In the genomic region with DNA sequence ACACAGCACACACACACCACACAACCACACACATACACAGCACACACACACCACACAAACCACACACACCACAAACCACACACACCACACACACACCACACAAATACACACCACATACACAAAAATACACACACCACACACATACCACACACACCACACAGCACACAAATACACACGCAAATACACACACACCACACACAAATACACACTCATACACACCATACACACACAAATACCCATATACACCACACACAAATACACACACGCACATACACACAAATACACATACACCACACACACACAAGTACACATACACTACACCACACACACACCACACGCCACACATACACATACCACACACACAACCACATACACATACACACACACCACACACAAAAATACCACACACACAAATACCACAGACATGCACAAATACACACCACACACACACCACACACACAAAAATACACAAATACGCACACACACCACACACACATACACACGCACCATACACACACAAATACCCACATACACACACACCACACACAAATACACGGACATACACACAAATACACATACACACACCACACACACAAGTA, we compare ENCODE assay signal across 2 cellular contexts.
TF ChIP-seq lines count a peak whose summit lies in the region.

No MANE protein-coding gene starts in this region.

TF ChIP-seq in IMR-90, 13 proteins besides CTCF, POLR2A, EP300 and RAD21:
- no peak for TF ChIP-seq MAFK (IDR thresholded peaks at IDR 0.05; ENCODE audit: low read depth, low read length)
- no peak for TF ChIP-seq CHD1 (IDR thresholded peaks at IDR 0.05; ENCODE audit: low read depth, low read length)
- no peak for TF ChIP-seq NFE2L2 (IDR thresholded peaks at IDR 0.05; ENCODE audit: low read depth, low read length)
- TF ChIP-seq RCOR1 (IDR thresholded peaks at IDR 0.05; ENCODE audit: insufficient replicate concordance, low read length), result no peak
- TF ChIP-seq, protein P1, sequence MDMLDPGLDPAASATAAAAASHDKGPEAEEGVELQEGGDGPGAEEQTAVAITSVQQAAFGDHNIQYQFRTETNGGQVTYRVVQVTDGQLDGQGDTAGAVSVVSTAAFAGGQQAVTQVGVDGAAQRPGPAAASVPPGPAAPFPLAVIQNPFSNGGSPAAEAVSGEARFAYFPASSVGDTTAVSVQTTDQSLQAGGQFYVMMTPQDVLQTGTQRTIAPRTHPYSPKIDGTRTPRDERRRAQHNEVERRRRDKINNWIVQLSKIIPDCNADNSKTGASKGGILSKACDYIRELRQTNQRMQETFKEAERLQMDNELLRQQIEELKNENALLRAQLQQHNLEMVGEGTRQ (IDR thresholded peaks at IDR 0.05; ENCODE audit: low read depth, low read length), result no peak
- TF ChIP-seq CEBPB (IDR thresholded peaks at IDR 0.05; ENCODE audit: low read depth, low read length), result no peak
- no peak for TF ChIP-seq RFX5 (IDR thresholded peaks at IDR 0.05; ENCODE audit: low read depth, low read length)
- no peak for TF ChIP-seq MAZ (IDR thresholded peaks at IDR 0.05; ENCODE audit: borderline replicate concordance, low read depth, low read length)
- no peak for TF ChIP-seq SMC3 (IDR thresholded peaks at IDR 0.05; ENCODE audit: low read depth, low read length)
- no peak for TF ChIP-seq MXI1 (IDR thresholded peaks at IDR 0.05; ENCODE audit: borderline replicate concordance, low read depth, low read length)
- TF ChIP-seq, protein P2, sequence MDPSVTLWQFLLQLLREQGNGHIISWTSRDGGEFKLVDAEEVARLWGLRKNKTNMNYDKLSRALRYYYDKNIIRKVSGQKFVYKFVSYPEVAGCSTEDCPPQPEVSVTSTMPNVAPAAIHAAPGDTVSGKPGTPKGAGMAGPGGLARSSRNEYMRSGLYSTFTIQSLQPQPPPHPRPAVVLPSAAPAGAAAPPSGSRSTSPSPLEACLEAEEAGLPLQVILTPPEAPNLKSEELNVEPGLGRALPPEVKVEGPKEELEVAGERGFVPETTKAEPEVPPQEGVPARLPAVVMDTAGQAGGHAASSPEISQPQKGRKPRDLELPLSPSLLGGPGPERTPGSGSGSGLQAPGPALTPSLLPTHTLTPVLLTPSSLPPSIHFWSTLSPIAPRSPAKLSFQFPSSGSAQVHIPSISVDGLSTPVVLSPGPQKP (IDR thresholded peaks at IDR 0.05; ENCODE audit: borderline replicate concordance, low read depth, low read length), result no peak
- no peak for TF ChIP-seq BHLHE40 (IDR thresholded peaks at IDR 0.05; ENCODE audit: low read depth, low read length)
- TF ChIP-seq FOS (IDR thresholded peaks at IDR 0.05; ENCODE audit: low read depth, low read length), result no peak

TF ChIP-seq in H1, 55 proteins besides CTCF, POLR2A, EP300 and RAD21:
- TF ChIP-seq GTF2F1 (IDR thresholded peaks at IDR 0.05; ENCODE audit: borderline replicate concordance, low read depth, low read length) (no peak), JUN (IDR thresholded peaks at IDR 0.05; ENCODE audit: low read depth, low read length) (no peak), SIX5 (IDR thresholded peaks at IDR 0.05; ENCODE audit: low read depth, low read length) (no peak), TEAD4 (IDR thresholded peaks at IDR 0.05; ENCODE audit: low read depth, low read length) (no peak), RXRA (IDR thresholded peaks at IDR 0.05; ENCODE audit: insufficient read depth, low read depth, low read length) (no peak), CREB1 (IDR thresholded peaks at IDR 0.05) (no peak), SRF (IDR thresholded peaks at IDR 0.05; ENCODE audit: low read depth, low read length) (no peak), TAF1 (IDR thresholded peaks at IDR 0.05; ENCODE audit: low read depth, low read length) (no peak), KDM1A (IDR thresholded peaks at IDR 0.05; ENCODE audit: borderline replicate concordance, low read length) (no peak)
TF ChIP-seq in H1: peak in this region for 0.
